Comparison of ENCODE assay signal across 1 cellular context in the genomic region with DNA sequence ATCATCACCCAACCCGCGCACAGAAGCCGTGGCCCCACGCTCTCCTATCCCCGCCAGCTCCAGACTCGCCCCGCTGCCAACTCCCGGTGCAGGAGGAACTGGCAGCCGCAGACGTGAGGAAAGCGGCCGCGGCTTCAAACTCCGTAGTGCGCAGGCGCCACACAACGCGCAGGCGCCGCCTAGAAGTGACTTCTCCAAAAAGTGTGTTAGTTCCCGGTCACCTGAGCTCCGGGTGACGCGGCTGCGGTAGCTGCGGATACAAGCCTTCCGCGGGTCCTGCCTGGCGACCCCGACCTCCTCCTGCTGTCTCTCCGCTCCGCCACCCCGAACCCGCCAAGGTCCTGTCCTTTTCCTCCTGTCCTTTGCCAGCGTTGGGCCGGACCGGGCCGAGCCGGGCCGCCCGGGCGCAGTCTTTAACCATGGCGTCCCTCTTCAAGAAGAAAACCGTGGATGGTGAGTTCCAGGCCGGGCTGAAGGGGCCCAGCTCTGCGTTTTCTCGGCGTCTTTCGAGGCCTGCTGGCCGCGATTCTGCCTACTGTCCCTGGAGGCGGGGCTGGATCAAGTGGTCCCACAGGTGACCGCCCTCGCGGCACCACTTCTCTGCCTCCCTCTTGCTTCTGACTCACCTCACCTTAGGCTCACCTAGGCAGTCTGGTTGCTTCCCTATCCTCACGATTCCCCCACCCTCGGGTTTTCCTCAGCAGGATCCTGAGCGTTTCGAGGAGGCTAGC.
A peak's percentile ranks its signal among the peaks of the same experiment; 100 is the strongest.
TF ChIP-seq lines count a peak whose summit lies in the region.

A gene with protein sequence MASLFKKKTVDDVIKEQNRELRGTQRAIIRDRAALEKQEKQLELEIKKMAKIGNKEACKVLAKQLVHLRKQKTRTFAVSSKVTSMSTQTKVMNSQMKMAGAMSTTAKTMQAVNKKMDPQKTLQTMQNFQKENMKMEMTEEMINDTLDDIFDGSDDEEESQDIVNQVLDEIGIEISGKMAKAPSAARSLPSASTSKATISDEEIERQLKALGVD (plus strand): TSS at position 206 of the 731 bp plus-strand sequence. CDS start 214 bp downstream, at position 420.

TF ChIP-seq in liver, 16 proteins besides CTCF, POLR2A, EP300 and RAD21 (continued from another document):
- TF ChIP-seq, protein P1, sequence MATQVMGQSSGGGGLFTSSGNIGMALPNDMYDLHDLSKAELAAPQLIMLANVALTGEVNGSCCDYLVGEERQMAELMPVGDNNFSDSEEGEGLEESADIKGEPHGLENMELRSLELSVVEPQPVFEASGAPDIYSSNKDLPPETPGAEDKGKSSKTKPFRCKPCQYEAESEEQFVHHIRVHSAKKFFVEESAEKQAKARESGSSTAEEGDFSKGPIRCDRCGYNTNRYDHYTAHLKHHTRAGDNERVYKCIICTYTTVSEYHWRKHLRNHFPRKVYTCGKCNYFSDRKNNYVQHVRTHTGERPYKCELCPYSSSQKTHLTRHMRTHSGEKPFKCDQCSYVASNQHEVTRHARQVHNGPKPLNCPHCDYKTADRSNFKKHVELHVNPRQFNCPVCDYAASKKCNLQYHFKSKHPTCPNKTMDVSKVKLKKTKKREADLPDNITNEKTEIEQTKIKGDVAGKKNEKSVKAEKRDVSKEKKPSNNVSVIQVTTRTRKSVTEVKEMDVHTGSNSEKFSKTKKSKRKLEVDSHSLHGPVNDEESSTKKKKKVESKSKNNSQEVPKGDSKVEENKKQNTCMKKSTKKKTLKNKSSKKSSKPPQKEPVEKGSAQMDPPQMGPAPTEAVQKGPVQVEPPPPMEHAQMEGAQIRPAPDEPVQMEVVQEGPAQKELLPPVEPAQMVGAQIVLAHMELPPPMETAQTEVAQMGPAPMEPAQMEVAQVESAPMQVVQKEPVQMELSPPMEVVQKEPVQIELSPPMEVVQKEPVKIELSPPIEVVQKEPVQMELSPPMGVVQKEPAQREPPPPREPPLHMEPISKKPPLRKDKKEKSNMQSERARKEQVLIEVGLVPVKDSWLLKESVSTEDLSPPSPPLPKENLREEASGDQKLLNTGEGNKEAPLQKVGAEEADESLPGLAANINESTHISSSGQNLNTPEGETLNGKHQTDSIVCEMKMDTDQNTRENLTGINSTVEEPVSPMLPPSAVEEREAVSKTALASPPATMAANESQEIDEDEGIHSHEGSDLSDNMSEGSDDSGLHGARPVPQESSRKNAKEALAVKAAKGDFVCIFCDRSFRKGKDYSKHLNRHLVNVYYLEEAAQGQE (IDR thresholded peaks at IDR 0.05), result peak; percentile 45
- TF ChIP-seq RXRA (IDR thresholded peaks at IDR 0.05) (no peak), TAF1 (conservative IDR thresholded peaks at IDR 0.05) (peak; percentile 55), NR2F2 (IDR thresholded peaks at IDR 0.05) (no peak), SP1 (IDR thresholded peaks at IDR 0.05) (peak; percentile 48)
- TF ChIP-seq, protein P2, sequence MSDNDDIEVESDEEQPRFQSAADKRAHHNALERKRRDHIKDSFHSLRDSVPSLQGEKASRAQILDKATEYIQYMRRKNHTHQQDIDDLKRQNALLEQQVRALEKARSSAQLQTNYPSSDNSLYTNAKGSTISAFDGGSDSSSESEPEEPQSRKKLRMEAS (IDR thresholded peaks at IDR 0.05), result peak; percentile 39
- TF ChIP-seq, protein P3, sequence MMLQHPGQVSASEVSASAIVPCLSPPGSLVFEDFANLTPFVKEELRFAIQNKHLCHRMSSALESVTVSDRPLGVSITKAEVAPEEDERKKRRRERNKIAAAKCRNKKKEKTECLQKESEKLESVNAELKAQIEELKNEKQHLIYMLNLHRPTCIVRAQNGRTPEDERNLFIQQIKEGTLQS (IDR thresholded peaks at IDR 0.05), result no peak
